ENCODE assay signal across 8 cellular contexts in genomic region chr9:109110326-109111014, GRCh38. TPM values are rescaled to one million over a fixed set of nuclear protein-coding genes. Genes with fewer than 3 reads are reported as not detected.
A peak's percentile ranks its signal among the peaks of the same experiment; 100 is the strongest.
DNase-seq lines count a peak whose midpoint lies in the region; ATAC-seq and TF ChIP-seq lines count a peak whose summit lies in the region.

No MANE protein-coding gene starts in this region.

- TSS peak; percentile 77 for BruUV-seq in mammary epithelial cell (replicated peaks; lab: Mats Ljungman, UMichigan)

- no peak overlapping the region for H3K4me3 ChIP-seq in BLaER1 treated with 17β-estradiol and CSF1 and Interleukin-3, amounts not matched to agents 10 nM and 100 nM
- peak overlapping the region in 2 of 3 experiments; percentile 17 to 28 for H3K4me3 ChIP-seq in mammary epithelial cell (replicated peaks in 1 of 3; ENCODE audit: insufficient read depth in 1 of 3, low read depth in 2 of 3, low read length in 3 of 3)

- no peaks in the 10 kb centered on the region for H3K27me3 ChIP-seq in BLaER1 treated with 17β-estradiol and CSF1 and Interleukin-3, amounts not matched to agents 10 nM and 100 nM
- H3K27me3 ChIP-seq in mammary epithelial cell (ENCODE audit: insufficient read depth, low read length): no peaks in the 10 kb centered on the region

- CTCF ChIA-PET in mammary epithelial cell (lab: Charles Lee; ENCODE audit: low non-redundant PET): interaction anchor here (0.6 kb wide), 1 partner anchor 22 kb away, joined by 8 read pairs; no protein-coding TSS in a partner anchor

- intact Hi-C loops in mammary epithelial cell (cut with micrococcal nuclease): loop anchor here (1.0 to 10.0 kb wide), 3 partner anchors 45 to 256 kb away; partner anchors contain the start of genes ACTL7B and CTNNAL1

- H3K9ac ChIP-seq in BLaER1 treated with 17β-estradiol and CSF1 and Interleukin-3, amounts not matched to agents 10 nM and 100 nM: peak overlapping the region in 2 of 11 experiments; percentile 5 to 25; a peak in 1 of 22 replicates
- H3K9ac ChIP-seq in mammary epithelial cell (ENCODE audit: insufficient read depth, low read length): peak overlapping the region; percentile 56

- dilution Hi-C loops in mammary epithelial cell (cut with HindIII; ENCODE audit: low sequenced_read_pairs): no loop called here

- in situ Hi-C loops in mammary epithelial cell (cut with MboI; ENCODE audit: low sequenced_read_pairs in 2 of 2): loop anchor here in 1 of 2 donors (10.0 kb wide), 1 partner anchor 214 kb away; the partner anchor contains the start of gene EPB41L4B

- TF ChIP-seq CTCF in mammary epithelial cell (conservative IDR thresholded peaks at IDR 0.05 in 1 of 2, IDR thresholded peaks at IDR 0.05 in 1 of 2; ENCODE audit: extremely low read depth in 1 of 2, insufficient read depth in 1 of 2, low read depth in 1 of 2, low read length in 2 of 2): no peak

- H3K27ac ChIP-seq in BLaER1 treated with 17β-estradiol and CSF1 and Interleukin-3, amounts not matched to agents 10 nM and 100 nM: peak overlapping the region in 3 of 11 experiments; percentile 4 to 23 (median 6); a peak in 4 of 22 replicates
- peak overlapping the region; percentile 93 for H3K27ac ChIP-seq in mammary epithelial cell (ENCODE audit: insufficient read depth, low read depth, low read length)

- peak; percentile 74 for ATAC-seq in GM21423 (IDR thresholded peaks at IDR 0.05; ENCODE audit: unreplicated experiment)

- peaks cover 92% of the 10 kb centered on the region for H3K79me2 ChIP-seq in mammary epithelial cell (ENCODE audit: insufficient read depth, low read length)

- H4K20me1 ChIP-seq in BLaER1 treated with 17β-estradiol and CSF1 and Interleukin-3, amounts not matched to agents 10 nM and 100 nM: peaks cover 36 to 94% (median 89%) of the 10 kb centered on the region in 11 experiments
- H4K20me1 ChIP-seq in mammary epithelial cell (ENCODE audit: insufficient read depth, low read length): no peaks in the 10 kb centered on the region

- DNase-seq in HT-29 (ENCODE audit: low spot score) (peak; percentile 23), mammary epithelial cell (peak; percentile 77), myocyte (ENCODE audit: low read depth) (peak; percentile 47), retina (no peak), NCI-H2171 (lab: John Stamatoyannopoulos, UW) (no peak), NCI-H82 (lab: John Stamatoyannopoulos, UW) (no peak)

- H3K36me3 ChIP-seq in BLaER1 treated with 17β-estradiol and CSF1 and Interleukin-3, amounts not matched to agents 10 nM and 100 nM: peaks cover 4 to 34% (median 10%) of the 10 kb centered on the region in 11 experiments
- no peaks in the 10 kb centered on the region for H3K36me3 ChIP-seq in mammary epithelial cell (ENCODE audit: insufficient read depth, low read length)

- 22% methylated on average over 5 of the region's 5 CpGs for WGBS in mammary epithelial cell (ENCODE audit: low coverage, missing lambda C conversion rate)

- H3K9me3 ChIP-seq in BLaER1 treated with 17β-estradiol and CSF1 and Interleukin-3, amounts not matched to agents 10 nM and 100 nM (replicated peaks in 1 of 11): peaks cover 3 to 6% (median 6%) of the 10 kb centered on the region in 11 experiments; a peak in 21 of 22 replicates
- H3K9me3 ChIP-seq in mammary epithelial cell (replicated peaks; ENCODE audit: insufficient read depth, low read length): no peaks in the 10 kb centered on the region

- H2AFZ ChIP-seq in mammary epithelial cell (ENCODE audit: low read depth, low read length): no peak overlapping the region

- peaks cover 46 to 91% (median 78%) of the 10 kb centered on the region in 10 experiments for H3K4me1 ChIP-seq in BLaER1 treated with 17β-estradiol and CSF1 and Interleukin-3, amounts not matched to agents 10 nM and 100 nM
- peaks cover 43% of the 10 kb centered on the region for H3K4me1 ChIP-seq in mammary epithelial cell (ENCODE audit: insufficient read depth, low read length)

- H3K4me2 ChIP-seq in BLaER1 treated with 17β-estradiol and CSF1 and Interleukin-3, amounts not matched to agents 10 nM and 100 nM: peak overlapping the region; percentile 17 to 55 (median 36); a peak in 16 of 22 replicates
- H3K4me2 ChIP-seq in mammary epithelial cell (ENCODE audit: insufficient read depth, low read depth, low read length): peak overlapping the region; percentile 74

RNA-seq across cellular contexts. Expression of gene TMEM245, which starts 9.3 kb away (rescaled TPM):
- 14.8 and 17.1 TPM in 2 replicates for total RNA-seq in HT-29 (2014; rRNA removed; shearing (Covaris generic))
- total RNA-seq in mammary epithelial cell: 10 to 100 TPM; 33.1 to 70.3 TPM
- polyA plus RNA-seq in mammary epithelial cell: 39.4 TPM
- 82.8 TPM for polyA minus RNA-seq in mammary epithelial cell
- total RNA-seq in myocyte: 60.3 and 61.7 TPM in 2 replicates
- polyA plus RNA-seq in myocyte (2012): 41.9 TPM

RNA-seq across cellular contexts. Expression of gene FRRS1L, which starts 56.6 kb away (rescaled TPM):
- not detected in 2 replicates for total RNA-seq in HT-29 (2014; rRNA removed; shearing (Covaris generic))
- under 1 TPM in 1 of 2 donors, not detected in 1; under 0.01 TPM for total RNA-seq in mammary epithelial cell
- polyA plus RNA-seq in mammary epithelial cell: 0.02 TPM
- not detected for polyA minus RNA-seq in mammary epithelial cell
- total RNA-seq in myocyte: not detected in 2 replicates
- 0.09 TPM for polyA plus RNA-seq in myocyte (2012)

Comparison
In these comparisons a context has a peak if more than half of its experiments do, and no peak if none do; other contexts are left out.
1. H3K4me3 ChIP-seq: peak in mammary epithelial cell (2 of 3); none in BLaER1 treated with 17β-estradiol and CSF1 and Interleukin-3, amounts not matched to agents 10 nM and 100 nM (0 of 10).
2. DNase-seq: peak in HT-29 (single experiment), mammary epithelial cell (single experiment) and myocyte (single experiment); none in retina (single experiment), NCI-H2171 (single experiment) and NCI-H82 (single experiment).